Comparison of ENCODE assay signal across 23 cellular contexts in genomic region chr3:184941408-184941807, GRCh38.
A peak's percentile ranks its signal among the peaks of the same experiment; 100 is the strongest.
DNase-seq lines count a peak whose midpoint lies in the region; ATAC-seq, FAIRE-seq and TF ChIP-seq lines count a peak whose summit lies in the region.
"Had no signal": no experiment of that assay in that cellular context is flagged by ENCODE, and none has a peak within 500 bp of the region (broad histone marks: within the 10 kb centered on the region; RNA-seq: fewer than 3 reads in every experiment).

No MANE protein-coding gene starts in this region.

- H3K23me2 ChIP-seq in H9 (ENCODE audit: insufficient read length, low read depth, low read length, poor library complexity, severe bottlenecking) = no peaks in the 10 kb centered on the region

- H3K79me1 ChIP-seq in H9 (ENCODE audit: insufficient read depth, low read depth, low read length, poor library complexity, severe bottlenecking) = no peaks in the 10 kb centered on the region

- H2BK120ac ChIP-seq in H9 (ENCODE audit: low read depth, low read length, poor library complexity, severe bottlenecking) = no peak overlapping the region

- H4K8ac ChIP-seq in H9 (replicated peaks; ENCODE audit: insufficient read length, low read depth, low read length) = no peak overlapping the region

- no peaks in the 10 kb centered on the region for H3K9me3 ChIP-seq in H9 (ENCODE audit: control insufficient read depth, low read depth, low read length)
- H3K9me3 ChIP-seq: A549, BE2C had no signal

- no peak overlapping the region for H2BK5ac ChIP-seq in H9 (ENCODE audit: insufficient read length, low read length)

- no peak overlapping the region for H3K18ac ChIP-seq in H9 (ENCODE audit: insufficient read length, low read depth, low read length)

- H3K4me3 Mint-ChIP-seq in GM23338 (no peak overlapping the region), H9 (no peak overlapping the region)
- no peak overlapping the region for H3K4me3 Mint-ChIP-seq in activated naive CD8-positive, alpha-beta T cell treated with anti-CD3 and anti-CD28 coated beads for 36 hours
- H3K4me3 Mint-ChIP-seq: CD14-positive monocyte; CD4-positive, alpha-beta T cell; CD8-positive, alpha-beta memory T cell had no signal

- H3K36me3 ChIP-seq in GM23338 (ENCODE audit: insufficient read depth) = no peaks in the 10 kb centered on the region
- H3K36me3 ChIP-seq: BE2C had no signal

- H3K9ac ChIP-seq in H9 (ENCODE audit: extremely low read depth, insufficient read length, low read length) = no peak overlapping the region
- H3K9ac ChIP-seq: BLaER1 treated with 17β-estradiol and CSF1 and Interleukin-3, amounts not matched to agents 10 nM and 100 nM; GM23248 had no signal

- H3K36me3 Mint-ChIP-seq in GM23338 (ENCODE audit: low read depth) = peaks cover 6% of the 10 kb centered on the region; the same call in 2 of the 3 replicates
- peaks cover 2 to 9% (median 5%) of the 10 kb centered on the region in 3 experiments; a peak in 5 of 7 replicates for H3K36me3 Mint-ChIP-seq in H9 (ENCODE audit: insufficient read depth in 1 of 3, low read depth in 3 of 3)
- H3K36me3 Mint-ChIP-seq in activated naive CD8-positive, alpha-beta T cell treated with anti-CD3 and anti-CD28 coated beads for 36 hours = peaks cover 7% of the 10 kb centered on the region

- H3K27ac ChIP-seq in GM23338 (ENCODE audit: low read depth) = no peak overlapping the region
- H3K27ac ChIP-seq in H9 (ENCODE audit: insufficient read length, low read depth, low read length) = no peak overlapping the region
- H3K27ac ChIP-seq: A549; BLaER1 treated with 17β-estradiol and CSF1 and Interleukin-3, amounts not matched to agents 10 nM and 100 nM; GM23248 had no signal

- H2BK12ac ChIP-seq in H9 (ENCODE audit: insufficient read length, low read depth, low read length) = no peak overlapping the region

- no CpG with 5 or more reads among the region's 2 CpGs for WGBS in H9 (ENCODE audit: extremely low coverage, insufficient read length, low lambda C conversion rate)

- ATAC-seq in GM23338 (peak; percentile 80), GM21367 (IDR thresholded peaks at IDR 0.05; ENCODE audit: unreplicated experiment) (no peak)
- ATAC-seq: A549 had no signal

- H3K56ac ChIP-seq in H9 (ENCODE audit: insufficient read length, low read depth, low read length) = no peak overlapping the region

- H2AK5ac ChIP-seq in H9 (ENCODE audit: insufficient read length, low read length) = no peak overlapping the region

- H2BK20ac ChIP-seq in H9 (ENCODE audit: low read depth, low read length, poor library complexity, severe bottlenecking) = no peak overlapping the region

- no peak for TF ChIP-seq CTCF in GM23338 (conservative IDR thresholded peaks at IDR 0.05; ENCODE audit: low read depth in 2 of 2)
- TF ChIP-seq CTCF in H9 (conservative IDR thresholded peaks at IDR 0.05) = no peak

- peaks cover 48% of the 10 kb centered on the region for H3K4me1 Mint-ChIP-seq in GM23338
- peaks cover 27 to 52% of the 10 kb centered on the region in 2 experiments for H3K4me1 Mint-ChIP-seq in H9
- no peaks in the 10 kb centered on the region for H3K4me1 Mint-ChIP-seq in activated naive CD8-positive, alpha-beta T cell treated with anti-CD3 and anti-CD28 coated beads for 36 hours
- H3K4me1 Mint-ChIP-seq: CD14-positive monocyte; CD8-positive, alpha-beta memory T cell had no signal

- no peaks in the 10 kb centered on the region for H4K20me1 ChIP-seq in GM23338 (replicated peaks; ENCODE audit: insufficient read depth)
- H4K20me1 ChIP-seq in H9 (ENCODE audit: control insufficient read depth, insufficient read depth, insufficient read length) = no peaks in the 10 kb centered on the region

- no peak overlapping the region for H3T11ph ChIP-seq in H9 (ENCODE audit: low read length)

- H3K27me3 Mint-ChIP-seq in GM23338 (ENCODE audit: insufficient read depth, low read depth, poor library complexity) (peaks cover 8% of the 10 kb centered on the region), H9 (ENCODE audit: low read depth) (no peaks in the 10 kb centered on the region)
- H3K27me3 Mint-ChIP-seq in activated naive CD8-positive, alpha-beta T cell treated with anti-CD3 and anti-CD28 coated beads for 36 hours = no peaks in the 10 kb centered on the region
- H3K27me3 Mint-ChIP-seq: CD4-positive, alpha-beta T cell had no signal

- H3K27me3 ChIP-seq in GM23338 (ENCODE audit: insufficient read depth) (no peaks in the 10 kb centered on the region), H9 (ENCODE audit: insufficient read depth, low read length) (no peaks in the 10 kb centered on the region)
- H3K27me3 ChIP-seq: BE2C; BLaER1 treated with 17β-estradiol and CSF1 and Interleukin-3, amounts not matched to agents 10 nM and 100 nM had no signal

- H3K4ac ChIP-seq in H9 (ENCODE audit: low read depth, low read length) = no peak overlapping the region

- no peak overlapping the region for H4K5ac ChIP-seq in H9 (ENCODE audit: insufficient read length, low read depth, low read length)

- H4K91ac ChIP-seq in H9 (ENCODE audit: insufficient read length, low read depth, low read length) = no peak overlapping the region

- H3K4me2 ChIP-seq in GM23338 = no peak overlapping the region
- H3K4me2 ChIP-seq in H9 (ENCODE audit: insufficient read depth, insufficient read length, low read length) = no peak overlapping the region
- H3K4me2 ChIP-seq: A549; BLaER1 treated with 17β-estradiol and CSF1 and Interleukin-3, amounts not matched to agents 10 nM and 100 nM had no signal

- H3K4me1 ChIP-seq in GM23338 (ENCODE audit: insufficient read depth) = peaks cover 32% of the 10 kb centered on the region
- no peaks in the 10 kb centered on the region; the same call in 1 of the 2 replicates for H3K4me1 ChIP-seq in H9 (ENCODE audit: insufficient read depth, low read length)
- H3K4me1 ChIP-seq: A549 had no signal

- H2BK15ac ChIP-seq in H9 (ENCODE audit: low read depth, low read length) = no peak overlapping the region

- H3K9me2 ChIP-seq in GM23338 (ENCODE audit: insufficient read depth) = no peaks in the 10 kb centered on the region

- H2AFZ ChIP-seq in GM23338 = no peak overlapping the region
- H2AFZ ChIP-seq in H9 (ENCODE audit: low read length) = no peak overlapping the region
- H2AFZ ChIP-seq: GM23248 had no signal

- DNase-seq in GM23338 (ENCODE audit: low spot score) = peak; percentile 56
- no peak for DNase-seq in H9
- DNase-seq in iPS-NIHi11 (ENCODE audit: low spot score) = peak; percentile 29
- DNase-seq in activated naive CD8-positive, alpha-beta T cell treated with anti-CD3 and anti-CD28 coated beads for 36 hours = no peak
- no peak for DNase-seq in GM12892 (ENCODE audit: insufficient read length)
- DNase-seq: 8988T; ACHN; AML-193; BE2C; CD4-positive, alpha-beta T cell; CD8-positive, alpha-beta memory T cell; DMS 273 treated with DMSO at 0.1 percent for 48 hours; DMS53; DMS79 treated with DMSO at 0.1 percent for 48 hours; GF-D8; GM23248; HCEC 1CT had no signal

- H3K4me3 ChIP-seq in GM23338 = no peak overlapping the region
- H3K4me3 ChIP-seq: A549; BLaER1 treated with 17β-estradiol and CSF1 and Interleukin-3, amounts not matched to agents 10 nM and 100 nM; GM23248 had no signal

- H3K27ac Mint-ChIP-seq in GM23338 = no peak overlapping the region
- H3K27ac Mint-ChIP-seq in H9 = peak overlapping the region in 2 of 3 experiments; percentile 15 to 34; a peak in 2 of 7 replicates
- no peak overlapping the region for H3K27ac Mint-ChIP-seq in activated naive CD8-positive, alpha-beta T cell treated with anti-CD3 and anti-CD28 coated beads for 36 hours
- H3K27ac Mint-ChIP-seq: CD4-positive, alpha-beta T cell; CD8-positive, alpha-beta memory T cell had no signal

- H3F3A ChIP-seq in GM23338 (replicated peaks; ENCODE audit: low read depth) = 0 out of 2 replicates have a peak, but pooled peaks cover 4% of the 10 kb centered on the region

- no peak for TF ChIP-seq POLR2A in GM12892 (IDR thresholded peaks at IDR 0.05; ENCODE audit: low read depth, low read length)

- no peaks in the 10 kb centered on the region for H3K9me3 Mint-ChIP-seq in GM23338
- H3K9me3 Mint-ChIP-seq in H9 = no peaks in the 10 kb centered on the region
- no peaks in the 10 kb centered on the region for H3K9me3 Mint-ChIP-seq in activated naive CD8-positive, alpha-beta T cell treated with anti-CD3 and anti-CD28 coated beads for 36 hours
- H3K9me3 Mint-ChIP-seq: CD14-positive monocyte; CD4-positive, alpha-beta T cell; CD8-positive, alpha-beta memory T cell had no signal

- FAIRE-seq in GM12892 (lab: Jason Lieb, UNC) = no peak
- FAIRE-seq: A549, D721Med, GM12891 had no signal

- no peak overlapping the region for H3K23ac ChIP-seq in H9 (ENCODE audit: insufficient read length, low read depth, low read length)

- H3K14ac ChIP-seq in H9 (ENCODE audit: insufficient read depth, low read length) = no peak overlapping the region

- H3K79me2 ChIP-seq in GM23338 (replicated peaks; ENCODE audit: insufficient read depth) (no peaks in the 10 kb centered on the region), H9 (ENCODE audit: insufficient read depth, low read length) (no peaks in the 10 kb centered on the region)

TF ChIP-seq in GM23338, 12 proteins besides CTCF, POLR2A, EP300 and RAD21 (continues in another document):
- TF ChIP-seq EZH2 (IDR thresholded peaks at IDR 0.05; ENCODE audit: low read depth, unreplicated experiment) (no peak), ZNF331 (CRISPR knock-in tag; IDR thresholded peaks at IDR 0.05; ENCODE audit: low read depth) (no peak), JUNB (IDR thresholded peaks at IDR 0.05; ENCODE audit: unreplicated experiment) (no peak), REST (IDR thresholded peaks at IDR 0.05; ENCODE audit: unreplicated experiment) (no peak), ZNF114 (CRISPR knock-in tag; IDR thresholded peaks at IDR 0.05) (no peak)

Comparison
In these comparisons a context has a peak if more than half of its experiments do, and no peak if none do; other contexts are left out.
1. DNase-seq: peak in GM23338 (single experiment) and iPS-NIHi11 (single experiment); none in H9 (single experiment), activated naive CD8-positive, alpha-beta T cell treated with anti-CD3 and anti-CD28 coated beads for 36 hours (single experiment) and GM12892 (single experiment).
2. H3K27ac Mint-ChIP-seq: peak in H9 (2 of 3); none in GM23338 (single experiment) and activated naive CD8-positive, alpha-beta T cell treated with anti-CD3 and anti-CD28 coated beads for 36 hours (single experiment).